In genomic region chr6:17070400-17070799, GRCh38 we compare ENCODE assay signal across 15 cellular contexts. TPM values are rescaled to one million over a fixed set of nuclear protein-coding genes. Genes with fewer than 3 reads are reported as not detected.
"Had no signal": no experiment of that assay in that cellular context is flagged by ENCODE, and none has a peak within 500 bp of the region (broad histone marks: within the 10 kb centered on the region; RNA-seq: fewer than 3 reads in every experiment).

No MANE protein-coding gene starts in this region.

RNA-seq across cellular contexts. Expression of gene STMND1, which starts 31.4 kb away (rescaled TPM):
- total RNA-seq: activated B cell treated with CpG ODN at 0.5 μM for 24 hours; activated CD4-positive, alpha-beta memory T cell treated with anti-CD3 and anti-CD28 coated beads for 36 hours; activated CD4-positive, alpha-beta memory T cell treated with anti-CD3 and anti-CD28 coated beads, Interleukin-2, amount 10 ng/mL, durations not matched to agents 7 days and 5 days; activated CD4-positive, alpha-beta T cell treated with anti-CD3 and anti-CD28 coated beads for 36 hours; activated CD4-positive, alpha-beta T cell treated with anti-CD3 and anti-CD28 coated beads, Interleukin-2, amount 10 ng/mL, durations not matched to agents 24 days and 14 days; activated CD4-positive, alpha-beta T cell treated with anti-CD3 and anti-CD28 coated beads, Interleukin-2, amount 10 ng/mL, durations not matched to agents 7 days and 5 days; activated CD8-positive, alpha-beta memory T cell treated with anti-CD3 and anti-CD28 coated beads for 36 hours; activated CD8-positive, alpha-beta memory T cell treated with anti-CD3 and anti-CD28 coated beads, Interleukin-2, amount 10 ng/mL, durations not matched to agents 7 days and 5 days; activated CD8-positive, alpha-beta T cell treated with anti-CD3 and anti-CD28 coated beads for 36 hours; activated CD8-positive, alpha-beta T cell treated with anti-CD3 and anti-CD28 coated beads, Interleukin-2, amount 10 ng/mL, durations not matched to agents 7 days and 5 days; T-cell; T-helper 1 cell treated with Interleukin-12 subunit alpha and Interleukin-12 subunit beta and Interleukin-4 antibody, amounts not matched to agents 30 ng/mL and 1 ng/mL, for 36 hours; T-helper 17 cell; T-helper 2 cell treated with Interferon-gamma antibody and Interleukin-4, amounts not matched to agents 100 ng/mL and 5 ng/mL, for 36 hours; WTC11 had no signal
